24 cellular contexts compared by ENCODE assay signal in genomic region chr16:70659953-70660671, GRCh38. TPM values are rescaled to one million over a fixed set of nuclear protein-coding genes. Genes with fewer than 3 reads are reported as not detected.
"Had no signal": no experiment of that assay in that cellular context is flagged by ENCODE, and none has a peak within 500 bp of the region (broad histone marks: within the 10 kb centered on the region; RNA-seq: fewer than 3 reads in every experiment).

No MANE protein-coding gene starts in this region.

- ATAC-seq: upper lobe of right lung had no signal

- H2AFZ ChIP-seq: hepatocyte had no signal

- H3K9me3 ChIP-seq: prostate gland, right atrium auricular region, stomach, upper lobe of right lung had no signal

- H3K9me3 Mint-ChIP-seq: activated CD4-positive, alpha-beta memory T cell treated with anti-CD3 and anti-CD28 coated beads, Interleukin-2, amount 10 ng/mL, durations not matched to agents 7 days and 5 days; activated naive CD4-positive, alpha-beta T cell treated with anti-CD3 and anti-CD28 coated beads, Interleukin-2, amount 10 ng/mL, durations not matched to agents 7 days and 5 days; mesothelial cell of epicardium; nephron had no signal

- FAIRE-seq: astrocyte, bronchial epithelial cell had no signal

- DNase-seq: activated CD4-positive, alpha-beta memory T cell treated with anti-CD3 and anti-CD28 coated beads, Interleukin-2, amount 10 ng/mL, durations not matched to agents 7 days and 5 days; activated CD4-positive, alpha-beta T cell treated with anti-CD3 and anti-CD28 coated beads for 48 hours; activated CD4-positive, CD25-positive, alpha-beta regulatory T cell; activated effector memory CD4-positive, alpha-beta T cell treated with Interleukin-2 at 50 U/mL for 16 hours; activated T-cell treated with anti-CD3 and anti-CD28 coated beads, Interleukin-2, amount 50 U/mL, for 48 hours; cerebellar nuclear complex; effector memory CD4-positive, alpha-beta T cell; foreskin keratinocyte; nucleus accumbens; stimulated activated CD4-positive, alpha-beta T cell treated with anti-CD3 and anti-CD28 coated beads, Interleukin-15, amount 100 ng/mL, for 24 hours; stimulated activated CD4-positive, alpha-beta T cell treated with anti-CD3 and anti-CD28 coated beads, Interleukin-2, amount 100 ng/mL, for 48 hours; stomach; T1000 had no signal

- H3K4me3 ChIP-seq: hepatocyte, prostate gland, right atrium auricular region, stomach, upper lobe of right lung had no signal

- H3K4me1 ChIP-seq: foreskin keratinocyte, prostate gland, upper lobe of right lung had no signal

- H3K27me3 ChIP-seq: foreskin keratinocyte, hepatocyte, right atrium auricular region, stomach, upper lobe of right lung had no signal

- H3K4me2 ChIP-seq: hepatocyte had no signal

- H3K36me3 Mint-ChIP-seq: mesothelial cell of epicardium had no signal

- H3K27ac ChIP-seq: epithelial cell of prostate, foreskin keratinocyte, hepatocyte, prostate gland, right atrium auricular region, stomach, upper lobe of right lung had no signal

- H3K4me3 Mint-ChIP-seq: activated CD4-positive, alpha-beta memory T cell treated with anti-CD3 and anti-CD28 coated beads, Interleukin-2, amount 10 ng/mL, durations not matched to agents 7 days and 5 days; activated naive CD4-positive, alpha-beta T cell treated with anti-CD3 and anti-CD28 coated beads, Interleukin-2, amount 10 ng/mL, durations not matched to agents 7 days and 5 days; mesothelial cell of epicardium; nephron had no signal

- H3K27ac Mint-ChIP-seq: activated CD4-positive, alpha-beta memory T cell treated with anti-CD3 and anti-CD28 coated beads, Interleukin-2, amount 10 ng/mL, durations not matched to agents 7 days and 5 days; activated naive CD4-positive, alpha-beta T cell treated with anti-CD3 and anti-CD28 coated beads, Interleukin-2, amount 10 ng/mL, durations not matched to agents 7 days and 5 days; mesothelial cell of epicardium had no signal

- H3K79me2 ChIP-seq: hepatocyte had no signal

RNA-seq across cellular contexts. Expression of gene IL34, which starts 13.8 kb away (rescaled TPM):
- total RNA-seq: activated CD4-positive, alpha-beta memory T cell treated with anti-CD3 and anti-CD28 coated beads, Interleukin-2, amount 10 ng/mL, durations not matched to agents 7 days and 5 days; T-helper 1 cell treated with Interleukin-12 subunit alpha and Interleukin-12 subunit beta and Interleukin-4 antibody, amounts not matched to agents 30 ng/mL and 1 ng/mL, for 36 hours had no signal
